8 cellular contexts compared by ENCODE assay signal in genomic region chr16:21519361-21520133, GRCh38.
A peak's percentile ranks its signal among the peaks of the same experiment; 100 is the strongest.
DNase-seq lines count a peak whose midpoint lies in the region; ATAC-seq and TF ChIP-seq lines count a peak whose summit lies in the region.
"Not testable (repeated sequence)": the region's sequence is repeated elsewhere in the genome, so short reads cannot be mapped to it uniquely, and the experiment has no call there.

No MANE protein-coding gene starts in this region.

- peak overlapping the region; percentile 84 for H3K4me3 ChIP-seq in A673 (ENCODE audit: low read depth, low read length, poor library complexity, severe bottlenecking)
- peak overlapping the region; percentile 57 for H3K4me3 ChIP-seq in HL-60 (replicated peaks; ENCODE audit: insufficient read depth, low read length)
- H3K4me3 ChIP-seq in adrenal gland: peak overlapping the region; percentile 19 to 95 (median 42)
- peak overlapping the region; percentile 74 for H3K4me3 ChIP-seq in fibroblast of mammary gland (ENCODE audit: control insufficient read depth, low read depth, low read length)
- peak overlapping the region; percentile 59 for H3K4me3 ChIP-seq in mesodermal cell (ENCODE audit: extremely low read depth, insufficient read depth, low read length, poor library complexity, severe bottlenecking)
- peak overlapping the region; percentile 43 to 89 (median 73) for H3K4me3 ChIP-seq in skin epidermis

- peaks cover 15% of the 10 kb centered on the region for H3K4me1 ChIP-seq in A673 (ENCODE audit: insufficient read depth, low read length, poor library complexity, severe bottlenecking)
- H3K4me1 ChIP-seq in adrenal gland (replicated peaks in 1 of 2); mesodermal cell (ENCODE audit: control insufficient read depth, insufficient read depth, low read length, poor library complexity, severe bottlenecking): not testable (repeated sequence)

- peaks cover 21% of the 10 kb centered on the region for H3K4me1 Mint-ChIP-seq in T-helper 2 cell treated with Interferon-gamma antibody and Interleukin-4, amounts not matched to agents 5 μg/mL and 100 μg/mL, for 36 hours (ENCODE audit: low read depth)

- not testable (repeated sequence) for H3K9me3 ChIP-seq in A673 (ENCODE audit: low read depth, low read length, poor library complexity, severe bottlenecking); adrenal gland (replicated peaks in 1 of 3); mesodermal cell (ENCODE audit: control insufficient read depth, low read length)

- peak; percentile 23 to 33 for TF ChIP-seq POLR2A in adrenal gland (IDR thresholded peaks at IDR 0.05)

- WGBS in adrenal gland, 4 donors: 1 to 2% (median 1%) methylated on average over 17 to 45 of the region's 52 CpGs
- 0% methylated on average over 9 to 19 of the region's 52 CpGs for WGBS in mesodermal cell (ENCODE audit: insufficient coverage in 2 of 2), 2 experiments

- peak; percentile 18 for ATAC-seq in GM19463 (IDR thresholded peaks at IDR 0.05; ENCODE audit: unreplicated experiment)

- peaks cover 26% of the 10 kb centered on the region for H3K36me3 Mint-ChIP-seq in T-helper 2 cell treated with Interferon-gamma antibody and Interleukin-4, amounts not matched to agents 5 μg/mL and 100 μg/mL, for 36 hours (ENCODE audit: low read depth)

- H3K9me3 Mint-ChIP-seq in T-helper 2 cell treated with Interferon-gamma antibody and Interleukin-4, amounts not matched to agents 5 μg/mL and 100 μg/mL, for 36 hours: not testable (repeated sequence)

- H3K27ac Mint-ChIP-seq in T-helper 2 cell treated with Interferon-gamma antibody and Interleukin-4, amounts not matched to agents 5 μg/mL and 100 μg/mL, for 36 hours: peak overlapping the region; percentile 98

- H3K27ac ChIP-seq in A673 (ENCODE audit: low read depth, low read length, poor library complexity, severe bottlenecking): peak overlapping the region; percentile 84
- H3K27ac ChIP-seq in HL-60 (replicated peaks): peak overlapping the region; percentile 99
- peak overlapping the region; percentile 77 to 98 (median 80) for H3K27ac ChIP-seq in adrenal gland
- peak overlapping the region; percentile 36 for H3K27ac ChIP-seq in mesodermal cell (ENCODE audit: low read depth, low read length, severe bottlenecking)
- H3K27ac ChIP-seq in skin epidermis: peak overlapping the region; percentile 72 to 98 (median 93)

- not testable (repeated sequence) for H3K36me3 ChIP-seq in A673 (ENCODE audit: insufficient read depth, low read length, poor library complexity, severe bottlenecking); adrenal gland (replicated peaks in 1 of 2); mesodermal cell (ENCODE audit: control insufficient read depth, insufficient read depth, low read length)

- POLR2A ChIA-PET in A673 (lab: Charles Lee; ENCODE audit: low non-redundant PET): not testable (repeated sequence)

- not testable (repeated sequence) for H3K27me3 Mint-ChIP-seq in T-helper 2 cell treated with Interferon-gamma antibody and Interleukin-4, amounts not matched to agents 5 μg/mL and 100 μg/mL, for 36 hours (ENCODE audit: low read depth)

- CTCF ChIA-PET in A673 (lab: Charles Lee): not testable (repeated sequence)

- BruUV-seq in A673 (replicated peaks; lab: Mats Ljungman, UMichigan): TSS peak; percentile 50

- DNase-seq in A673 (ENCODE audit: low spot score); fibroblast of mammary gland (ENCODE audit: low read depth): not testable (repeated sequence)
- DNase-seq in HL-60 (ENCODE audit: low read depth in 1 of 2, low spot score in 1 of 2) (peak in 1 of 2 experiments; percentile 17), adrenal gland (peak in 2 of 7 donors; percentile 28 to 44)
- DNase-seq in T-helper 2 cell treated with Interferon-gamma antibody and Interleukin-4, amounts not matched to agents 5 μg/mL and 100 μg/mL, for 36 hours (ENCODE audit: low spot score): peak; percentile 52

- intact Hi-C loops in A673 (cut with micrococcal nuclease; ENCODE audit: unreplicated experiment); adrenal gland (cut with DNase I): not testable (repeated sequence)

- not testable (repeated sequence) for H3K27me3 ChIP-seq in A673 (replicated peaks; ENCODE audit: insufficient read depth, low read depth, low read length, poor library complexity); HL-60 (ENCODE audit: insufficient read depth, poor library complexity, severe bottlenecking); adrenal gland

- not testable (repeated sequence) for TF ChIP-seq CTCF in A673 (conservative IDR thresholded peaks at IDR 0.05; ENCODE audit: low read depth, low read length); HL-60 (IDR thresholded peaks at IDR 0.05; ENCODE audit: insufficient read depth, low read length); adrenal gland (IDR thresholded peaks at IDR 0.05); fibroblast of mammary gland (conservative IDR thresholded peaks at IDR 0.05; ENCODE audit: control insufficient read depth, insufficient read depth, low read depth, low read length)

- H3K4me3 Mint-ChIP-seq in T-helper 2 cell treated with Interferon-gamma antibody and Interleukin-4, amounts not matched to agents 5 μg/mL and 100 μg/mL, for 36 hours: peak overlapping the region; percentile 89

Comparison
In these comparisons a context has a peak if more than half of its experiments do, and no peak if none do; other contexts are left out.
1. H3K27ac ChIP-seq: peak in every context shown above with its lines; median percentile 99 in HL-60; 93 in skin epidermis; 84 in A673; 80 in adrenal gland; 36 in mesodermal cell.